17 cellular contexts compared by ENCODE assay signal in the genomic region with DNA sequence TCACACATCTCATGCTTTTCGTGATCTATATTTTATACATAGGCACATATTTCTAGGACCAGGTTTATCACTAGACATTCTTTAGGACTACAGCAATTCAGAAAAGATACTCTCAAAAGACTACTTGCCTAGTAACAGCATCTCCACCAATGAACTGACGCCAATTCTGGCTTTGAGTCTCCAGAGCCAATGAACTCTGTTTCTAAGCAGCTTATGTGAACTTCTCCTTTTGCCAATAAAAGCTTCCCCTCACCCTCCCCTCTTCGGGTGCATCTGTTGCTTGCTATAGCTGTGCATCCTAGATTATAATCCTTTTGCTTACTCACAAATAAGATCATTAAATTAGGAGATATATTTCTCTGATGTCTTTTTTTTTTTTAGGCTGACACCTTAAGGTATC. TPM values are rescaled to one million over a fixed set of nuclear protein-coding genes. Genes with fewer than 3 reads are reported as not detected.
DNase-seq lines count a peak whose midpoint lies in the region; ATAC-seq and TF ChIP-seq lines count a peak whose summit lies in the region.
"Had no signal": no experiment of that assay in that cellular context is flagged by ENCODE, and none has a peak within 500 bp of the region (broad histone marks: within the 10 kb centered on the region; RNA-seq: fewer than 3 reads in every experiment).

No MANE protein-coding gene starts in this region.

- peaks cover 39% of the 10 kb centered on the region for H3K4me1 ChIP-seq in cardiac muscle cell (ENCODE audit: low read depth)
- H3K4me1 ChIP-seq in fibroblast of lung (ENCODE audit: control insufficient read depth, extremely low read depth, insufficient read depth, low read length) = no peaks in the 10 kb centered on the region
- H3K4me1 ChIP-seq in upper lobe of right lung = no peaks in the 10 kb centered on the region

- H3K27ac ChIP-seq in cardiac muscle cell = peak overlapping the region; percentile 90
- H3K27ac ChIP-seq in fibroblast of lung (ENCODE audit: insufficient read depth, low read length) = no peak overlapping the region
- H3K27ac ChIP-seq in upper lobe of right lung = no peak overlapping the region
- H3K27ac ChIP-seq: epithelial cell of prostate had no signal

- H3K9me3 ChIP-seq in cardiac muscle cell (ENCODE audit: low read depth) (no peaks in the 10 kb centered on the region), fibroblast of lung (ENCODE audit: control insufficient read depth, insufficient read depth, low read depth, low read length) (no peaks in the 10 kb centered on the region), upper lobe of right lung (no peaks in the 10 kb centered on the region)

- H3K79me2 ChIP-seq in fibroblast of lung (ENCODE audit: control insufficient read depth, insufficient read depth, low read length) = no peaks in the 10 kb centered on the region

- intact Hi-C loops in left ventricle myocardium superior (cut with micrococcal nuclease) = no loop called here
- intact Hi-C loops in upper lobe of right lung (cut with DNase I) = no loop called here

- H3K27me3 ChIP-seq in cardiac muscle cell (no peaks in the 10 kb centered on the region), fibroblast of lung (ENCODE audit: control insufficient read depth, insufficient read depth, low read length) (peaks cover 3% of the 10 kb centered on the region), upper lobe of right lung (no peaks in the 10 kb centered on the region)

- H3K4me2 ChIP-seq in fibroblast of lung (ENCODE audit: extremely low read depth, insufficient read depth, low read length) = no peak overlapping the region
- H3K4me2 ChIP-seq: GM23338, smooth muscle cell had no signal

- H3K4me3 ChIP-seq in cardiac muscle cell (no peak overlapping the region), fibroblast of lung (replicated peaks in 1 of 4; ENCODE audit: control extremely low read depth in 1 of 4, insufficient read depth in 1 of 4, low read depth in 3 of 4, low read length in 4 of 4) (no peak overlapping the region), upper lobe of right lung (no peak overlapping the region)
- H3K4me3 ChIP-seq: GM23338, smooth muscle cell had no signal

- no peak overlapping the region for H2AFZ ChIP-seq in fibroblast of lung (ENCODE audit: low read length)
- H2AFZ ChIP-seq: GM23338 had no signal

- no peaks in the 10 kb centered on the region for H4K20me1 ChIP-seq in fibroblast of lung (ENCODE audit: control insufficient read depth, extremely low read depth, insufficient read depth, low read length)

- H3K36me3 ChIP-seq in cardiac muscle cell = no peaks in the 10 kb centered on the region
- H3K36me3 ChIP-seq in fibroblast of lung (ENCODE audit: control insufficient read depth, insufficient read depth, low read length) = no peaks in the 10 kb centered on the region
- H3K36me3 ChIP-seq in upper lobe of right lung = no peaks in the 10 kb centered on the region

- DNase-seq in cardiac muscle cell (ENCODE audit: low read depth in 1 of 2, low spot score in 1 of 2) = peak; percentile 44 to 73
- DNase-seq in left ventricle myocardium superior = no peak
- DNase-seq in MV-4-11 (lab: John Stamatoyannopoulos, UW) = peak; percentile 53
- DNase-seq in fibroblast of lung (ENCODE audit: low read depth in 2 of 2) = peak; percentile 20 to 21
- no peak for DNase-seq in upper lobe of right lung
- DNase-seq in NCI-H187 (lab: John Stamatoyannopoulos, UW) = no peak
- DNase-seq in NCI-H2081 treated with DMSO at 0.1 percent for 48 hours (lab: John Stamatoyannopoulos, UW) = no peak
- no peak for DNase-seq in ecto neural progenitor cell (ENCODE audit: low spot score)
- DNase-seq: activated CD4-positive, alpha-beta T cell treated with anti-CD3 and anti-CD28 coated beads for 48 hours; naive thymus-derived CD8-positive, alpha-beta T cell; NCI-H748 treated with DMSO at 0.1 percent for 48 hours; trophoblast cell had no signal

- H3K9ac ChIP-seq in fibroblast of lung (ENCODE audit: insufficient read depth, low read length) = no peak overlapping the region

- TF ChIP-seq CTCF in cardiac muscle cell (IDR thresholded peaks at IDR 0.05; ENCODE audit: low read depth, low read length) = no peak
- no peak for TF ChIP-seq CTCF in fibroblast of lung (conservative IDR thresholded peaks at IDR 0.05 in 1 of 2, IDR thresholded peaks at IDR 0.05 in 1 of 2; ENCODE audit: low read depth in 1 of 2, low read length in 2 of 2)
- no peak for TF ChIP-seq CTCF in upper lobe of right lung (IDR thresholded peaks at IDR 0.05)

- ATAC-seq in left ventricle myocardium superior (no peak), upper lobe of right lung (peak; percentile 71)
- ATAC-seq: GM23338; naive thymus-derived CD8-positive, alpha-beta T cell had no signal

RNA-seq across cellular contexts. Expression of a gene that starts 11.4 kb away (rescaled TPM):
- total RNA-seq in cardiac muscle cell (0.09 and 0.18 TPM in 2 replicates), left ventricle myocardium superior (0.10 TPM), fibroblast of lung (under 0.01 TPM in 1 of 2 replicates, not detected in the other), upper lobe of right lung (not detected)
- polyA plus RNA-seq in cardiac muscle cell (not detected in 2 replicates), fibroblast of lung (not detected in 2 replicates)
- not detected in 2 replicates for polyA plus RNA-seq in fibroblast of lung (2012)
- polyA minus RNA-seq in fibroblast of lung (ENCODE audit: low replicate concordance) = not detected in 2 replicates
- total RNA-seq: Daoy, M059J, smooth muscle cell had no signal
- polyA plus RNA-seq: naive thymus-derived CD8-positive, alpha-beta T cell; smooth muscle cell had no signal

Comparison
In these comparisons a context has a peak if more than half of its experiments do, and no peak if none do; other contexts are left out.
1. DNase-seq: peak in cardiac muscle cell (2 of 2), MV-4-11 (single experiment) and fibroblast of lung (2 of 2); none in left ventricle myocardium superior (single experiment), upper lobe of right lung (single experiment), NCI-H187 (0 of 2), NCI-H2081 treated with DMSO at 0.1 percent for 48 hours (single experiment) and ecto neural progenitor cell (single experiment).